1 cellular context compared by ENCODE assay signal in genomic region chr20:18956878-18957277, GRCh38.
TF ChIP-seq lines count a peak whose summit lies in the region.

No MANE protein-coding gene starts in this region.

TF ChIP-seq in H1, 55 proteins besides CTCF, POLR2A, EP300 and RAD21:
- no peak for TF ChIP-seq CTBP2 (IDR thresholded peaks at IDR 0.05; ENCODE audit: borderline replicate concordance, insufficient read depth, insufficient read length, low read length)
- TF ChIP-seq CEBPB (IDR thresholded peaks at IDR 0.05; ENCODE audit: low read depth, low read length): no peak
- TF ChIP-seq KDM1A (IDR thresholded peaks at IDR 0.05; ENCODE audit: borderline replicate concordance, low read length): no peak
- TF ChIP-seq KDM4A (IDR thresholded peaks at IDR 0.05; ENCODE audit: low read depth, low read length, severe bottlenecking): no peak
- TF ChIP-seq RFX5 (IDR thresholded peaks at IDR 0.05; ENCODE audit: borderline replicate concordance, low read depth, low read length): no peak
- TF ChIP-seq HDAC2 (IDR thresholded peaks at IDR 0.05; ENCODE audit: borderline replicate concordance in 1 of 2, low read depth in 2 of 2, low read length in 2 of 2): no peak
- TF ChIP-seq TEAD4 (IDR thresholded peaks at IDR 0.05; ENCODE audit: low read depth, low read length): no peak
- TF ChIP-seq TBP (IDR thresholded peaks at IDR 0.05; ENCODE audit: low read depth, low read length): no peak
